ENCODE assay signal across 19 cellular contexts in genomic region chr17:49219987-49220386, GRCh38. TPM values are rescaled to one million over a fixed set of nuclear protein-coding genes. Genes with fewer than 3 reads are reported as not detected.
DNase-seq lines count a peak whose midpoint lies in the region; ATAC-seq, FAIRE-seq and TF ChIP-seq lines count a peak whose summit lies in the region.
"Had no signal": no experiment of that assay in that cellular context is flagged by ENCODE, and none has a peak within 500 bp of the region (broad histone marks: within the 10 kb centered on the region; RNA-seq: fewer than 3 reads in every experiment).

No MANE protein-coding gene starts in this region.

- peaks cover 21% of the 10 kb centered on the region for H3F3A ChIP-seq in SU-DHL-6 (ENCODE audit: insufficient read depth)

- H3K9me3 Mint-ChIP-seq in stimulated activated memory B cell treated with anti-CD40 and anti-IgM and Interleukin-4, amounts not matched to agents 10 μg/mL and 1 μg/mL and 100 μg/mL, for 72 hours, result peaks cover 2% of the 10 kb centered on the region
- H3K9me3 Mint-ChIP-seq: activated naive CD4-positive, alpha-beta T cell treated with anti-CD3 and anti-CD28 coated beads, Interleukin-2, amount 50 U/mL, for 24 hours; nephron had no signal

- DNase-seq in NK-92 treated with Interleukin-12 subunit alpha and Interleukin-12 subunit beta, amount 100 ng/mL, for 24 hours (lab: John Stamatoyannopoulos, UW), result peak; percentile 29
- no peak for DNase-seq in NK-92 (lab: John Stamatoyannopoulos, UW; ENCODE audit: unreplicated experiment)
- DNase-seq in erythroblast (lab: John Stamatoyannopoulos, UW), result peak in 1 of 2 experiments; percentile 43
- no peak for DNase-seq in GM12892 (ENCODE audit: insufficient read length)
- no peak for DNase-seq in superior temporal gyrus (ENCODE audit: extremely low spot score)
- no peak for DNase-seq in activated naive CD4-positive, alpha-beta T cell treated with anti-CD3 and anti-CD28 coated beads, Interleukin-2, amount 50 U/mL, for 16 hours
- DNase-seq: 8988T; DMS 273 treated with DMSO at 0.1 percent for 48 hours; effector CD8-positive, alpha-beta T cell; GOT3; mesenchymal stem cell; SHP77; stimulated activated CD4-positive, alpha-beta T cell treated with anti-CD3 and anti-CD28 coated beads, Interleukin-2, amount 100 ng/mL, for 24 hours had no signal

- H3K9me2 ChIP-seq in SU-DHL-6 (replicated peaks; ENCODE audit: insufficient read depth, low read length), result no peaks in the 10 kb centered on the region

- no peak overlapping the region for H3K4me2 ChIP-seq in SU-DHL-6 (ENCODE audit: low read depth, low read length, poor library complexity, severe bottlenecking)

- H3K27ac Mint-ChIP-seq in stimulated activated memory B cell treated with anti-CD40 and anti-IgM and Interleukin-4, amounts not matched to agents 10 μg/mL and 1 μg/mL and 100 μg/mL, for 72 hours, result peak overlapping the region; percentile 74
- H3K27ac Mint-ChIP-seq: activated naive CD4-positive, alpha-beta T cell treated with anti-CD3 and anti-CD28 coated beads, Interleukin-2, amount 50 U/mL, for 24 hours; nephron; progenitor cell of endocrine pancreas had no signal

- H2AFZ ChIP-seq in SU-DHL-6 (ENCODE audit: low read depth, low read length, severe bottlenecking), result no peak overlapping the region

- no peak for FAIRE-seq in GM12892 (lab: Jason Lieb, UNC)
- FAIRE-seq: urothelium cell line had no signal

- H3K27me3 Mint-ChIP-seq in stimulated activated memory B cell treated with anti-CD40 and anti-IgM and Interleukin-4, amounts not matched to agents 10 μg/mL and 1 μg/mL and 100 μg/mL, for 72 hours, result no peaks in the 10 kb centered on the region
- H3K27me3 Mint-ChIP-seq: activated naive CD4-positive, alpha-beta T cell treated with anti-CD3 and anti-CD28 coated beads, Interleukin-2, amount 50 U/mL, for 24 hours had no signal

- no peak for ATAC-seq in stimulated activated memory B cell treated with anti-CD40 and anti-IgM and Interleukin-4, amounts not matched to agents 10 μg/mL and 1 μg/mL and 100 μg/mL, for 72 hours

- peak; percentile 46 for TF ChIP-seq POLR2A in erythroblast (IDR thresholded peaks at IDR 0.05; ENCODE audit: low read length)
- no peak for TF ChIP-seq POLR2A in GM12892 (IDR thresholded peaks at IDR 0.05; ENCODE audit: low read depth, low read length)

- H3K9ac ChIP-seq in SU-DHL-6 (ENCODE audit: low read length), result no peak overlapping the region

- no peak overlapping the region for H3K4me3 ChIP-seq in SU-DHL-6 (ENCODE audit: insufficient read depth, low read length, poor library complexity, severe bottlenecking)

- no peaks in the 10 kb centered on the region for H3K27me3 ChIP-seq in SU-DHL-6 (ENCODE audit: low read length)

- H3K9me3 ChIP-seq in SU-DHL-6 (ENCODE audit: insufficient read depth, low read length), result no peaks in the 10 kb centered on the region

- TF ChIP-seq CTCF in SU-DHL-6 (IDR thresholded peaks at IDR 0.05; ENCODE audit: insufficient read depth, low read length, poor library complexity, severe bottlenecking), result no peak

- peak overlapping the region; percentile 75; the same call in 1 of the 2 replicates for H3K27ac ChIP-seq in SU-DHL-6 (ENCODE audit: low read depth, low read length)

- H3K36me3 Mint-ChIP-seq in stimulated activated memory B cell treated with anti-CD40 and anti-IgM and Interleukin-4, amounts not matched to agents 10 μg/mL and 1 μg/mL and 100 μg/mL, for 72 hours, result peaks cover 43% of the 10 kb centered on the region

- H3K4me3 Mint-ChIP-seq in stimulated activated memory B cell treated with anti-CD40 and anti-IgM and Interleukin-4, amounts not matched to agents 10 μg/mL and 1 μg/mL and 100 μg/mL, for 72 hours, result no peak overlapping the region
- H3K4me3 Mint-ChIP-seq: activated naive CD4-positive, alpha-beta T cell treated with anti-CD3 and anti-CD28 coated beads, Interleukin-2, amount 50 U/mL, for 24 hours; nephron had no signal

- H3K36me3 ChIP-seq in SU-DHL-6 (ENCODE audit: low read length), result no peaks in the 10 kb centered on the region

- H4K20me1 ChIP-seq in SU-DHL-6 (ENCODE audit: low read depth, low read length), result no peaks in the 10 kb centered on the region

- H3K79me2 ChIP-seq in SU-DHL-6 (ENCODE audit: insufficient read depth, low read length), result no peaks in the 10 kb centered on the region

- peaks cover 75% of the 10 kb centered on the region for H3K4me1 Mint-ChIP-seq in stimulated activated memory B cell treated with anti-CD40 and anti-IgM and Interleukin-4, amounts not matched to agents 10 μg/mL and 1 μg/mL and 100 μg/mL, for 72 hours

RNA-seq across cellular contexts. Expression of gene ABI3, which starts 9.5 kb away (rescaled TPM):
- polyA plus RNA-seq in GM12892 (2012; ENCODE audit: missing spikeins), result 22.7 TPM

RNA-seq across cellular contexts. Expression of gene GNGT2, which starts 9.6 kb away (rescaled TPM):
- 33.7 TPM for polyA plus RNA-seq in GM12892 (2012; ENCODE audit: missing spikeins)

RNA-seq across cellular contexts. Expression of gene PHOSPHO1, which starts 10.6 kb away (rescaled TPM):
- 0.81 TPM for polyA plus RNA-seq in GM12892 (2012; ENCODE audit: missing spikeins)
